8 cellular contexts compared by ENCODE assay signal in the genomic region with DNA sequence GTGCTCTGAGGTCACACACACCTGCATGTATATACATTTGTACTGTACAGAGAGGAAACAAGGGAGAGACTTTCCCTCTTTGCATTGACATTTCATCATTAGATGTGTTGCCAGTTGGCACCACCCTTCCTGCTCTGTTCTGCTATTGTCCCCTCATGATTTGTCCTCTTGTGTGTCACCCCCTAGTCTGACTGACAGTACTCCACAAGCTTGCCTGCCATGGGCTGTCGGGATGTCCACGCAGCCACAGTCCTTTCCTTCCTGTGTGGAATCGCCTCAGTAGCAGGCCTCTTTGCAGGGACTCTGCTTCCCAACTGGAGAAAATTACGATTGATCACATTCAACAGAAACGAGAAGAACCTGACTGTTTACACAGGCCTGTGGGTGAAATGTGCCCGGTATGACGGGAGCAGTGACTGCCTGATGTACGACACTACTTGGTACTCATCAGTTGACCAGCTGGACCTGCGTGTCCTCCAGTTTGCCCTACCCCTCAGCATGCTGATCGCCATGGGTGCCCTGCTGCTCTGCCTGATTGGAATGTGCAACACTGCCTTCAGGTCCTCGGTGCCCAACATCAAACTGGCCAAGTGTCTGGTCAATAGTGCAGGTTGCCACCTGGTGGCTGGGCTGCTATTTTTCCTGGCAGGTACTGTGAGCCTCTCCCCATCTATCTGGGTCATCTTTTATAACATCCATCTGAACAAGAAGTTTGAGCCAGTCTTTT. TPM values are rescaled to one million over a fixed set of nuclear protein-coding genes. Genes with fewer than 3 reads are reported as not detected.
A peak's percentile ranks its signal among the peaks of the same experiment; 100 is the strongest.
DNase-seq lines count a peak whose midpoint lies in the region; ATAC-seq, FAIRE-seq and TF ChIP-seq lines count a peak whose summit lies in the region.

No MANE protein-coding gene starts in this region.

- H3K36me3 ChIP-seq in keratinocyte (ENCODE audit: control insufficient read depth in 2 of 2, extremely low read depth in 1 of 2, insufficient read depth in 2 of 2, low read length in 2 of 2) = peaks cover 14 to 19% of the 10 kb centered on the region in 2 experiments
- H3K36me3 ChIP-seq in CD4-positive, alpha-beta memory T cell (ENCODE audit: insufficient read depth, low read length) = no peaks in the 10 kb centered on the region

- H3K9me3 Mint-ChIP-seq in CD4-positive, alpha-beta memory T cell = no peaks in the 10 kb centered on the region

- no peaks in the 10 kb centered on the region for H3K27me3 ChIP-seq in keratinocyte (ENCODE audit: control insufficient read depth, extremely low read depth, insufficient read depth, low read length)
- no peaks in the 10 kb centered on the region for H3K27me3 ChIP-seq in CD4-positive, alpha-beta memory T cell (ENCODE audit: insufficient read depth, low read length)

- no peaks in the 10 kb centered on the region for H4K20me1 ChIP-seq in keratinocyte (ENCODE audit: control insufficient read depth, extremely low read depth, insufficient read depth, low read length)

- no peak overlapping the region for H3K9ac ChIP-seq in keratinocyte (ENCODE audit: control insufficient read depth, extremely low read depth, insufficient read depth, low read length)

- peaks cover 28% of the 10 kb centered on the region for H3K79me2 ChIP-seq in keratinocyte (ENCODE audit: control insufficient read depth, insufficient read depth, low read length)

- intact Hi-C loops in CD4-positive, alpha-beta memory T cell (cut with micrococcal nuclease) = no loop called here

- dilution Hi-C loops in keratinocyte (cut with MboI; ENCODE audit: extremely low pct_ligation_motif_present, low sequenced_read_pairs) = no loop called here

- peak; percentile 65 for ATAC-seq in HG02885 (IDR thresholded peaks at IDR 0.05; ENCODE audit: poor library complexity, unreplicated experiment)

- DNase-seq in GM12865 (ENCODE audit: low read depth) (peak; percentile 40), keratinocyte (ENCODE audit: low read depth, low spot score) (no peak), foreskin melanocyte (no peak), amygdala (lab: John Stamatoyannopoulos, UW) (no peak)
- peak; percentile 16 for DNase-seq in activated CD4-positive, alpha-beta T cell treated with anti-CD3 and anti-CD28 coated beads, Interleukin-2, amount 50 U/mL, for 1 hour
- DNase-seq in NK-92 treated with Interleukin-12 subunit alpha and Interleukin-12 subunit beta, amount 100 ng/mL, for 24 hours (lab: John Stamatoyannopoulos, UW) = no peak
- no peak for DNase-seq in CD4-positive, alpha-beta memory T cell

- H2AFZ ChIP-seq in keratinocyte (ENCODE audit: control insufficient read depth, low read length) = no peak overlapping the region

- no peaks in the 10 kb centered on the region for H3K9me3 ChIP-seq in keratinocyte (ENCODE audit: control insufficient read depth, low read depth, low read length)
- no peaks in the 10 kb centered on the region for H3K9me3 ChIP-seq in CD4-positive, alpha-beta memory T cell (ENCODE audit: control insufficient read depth in 1 of 2, low read length in 2 of 2)

- peaks cover 4 to 32% of the 10 kb centered on the region in 2 donors for H3K36me3 Mint-ChIP-seq in CD4-positive, alpha-beta memory T cell

- H3K4me1 ChIP-seq in keratinocyte (ENCODE audit: control insufficient read depth, extremely low read depth, insufficient read depth, low read length) = peaks cover 12% of the 10 kb centered on the region
- H3K4me1 ChIP-seq in CD4-positive, alpha-beta memory T cell (ENCODE audit: insufficient read depth, low read length) = no peaks in the 10 kb centered on the region

- no peaks in the 10 kb centered on the region for H3K27me3 Mint-ChIP-seq in CD4-positive, alpha-beta memory T cell

- POLR2A ChIA-PET in CD4-positive, alpha-beta memory T cell (lab: Charles Lee; ENCODE audit: partially characterized antibody) = no interaction called here

- H3K4me3 ChIP-seq in GM12865 (ENCODE audit: low read depth, low read length) = no peak overlapping the region
- H3K4me3 ChIP-seq in keratinocyte (ENCODE audit: control insufficient read depth in 2 of 3, extremely low read depth in 1 of 3, insufficient read depth in 2 of 3, low read depth in 1 of 3, low read length in 3 of 3) = no peak overlapping the region
- H3K4me3 ChIP-seq in CD4-positive, alpha-beta memory T cell (ENCODE audit: low read length in 2 of 2) = no peak overlapping the region

- no peak overlapping the region for H3K4me3 Mint-ChIP-seq in CD4-positive, alpha-beta memory T cell

- CTCF ChIA-PET in CD4-positive, alpha-beta memory T cell (lab: Charles Lee; ENCODE audit: partially characterized antibody) = interaction anchor here (1.3 to 1.8 kb wide), 3 partner anchors 10 to 67 kb away, joined by 4 read pairs; no protein-coding TSS in a partner anchor

- TF ChIP-seq CTCF in GM12865 (IDR thresholded peaks at IDR 0.05; ENCODE audit: insufficient read depth, low read depth, low read length, missing control alignments) = peak; percentile 37
- peak in 2 of 3 experiments; percentile 55 to 75 for TF ChIP-seq CTCF in keratinocyte (optimal IDR thresholded peaks at IDR 0.05 in 1 of 3, IDR thresholded peaks at IDR 0.05 in 1 of 3, conservative IDR thresholded peaks at IDR 0.05 in 1 of 3; ENCODE audit: extremely low read depth in 1 of 3, insufficient read depth in 2 of 3, low read length in 3 of 3)

- H3K4me1 Mint-ChIP-seq in CD4-positive, alpha-beta memory T cell = no peaks in the 10 kb centered on the region

- H3K27ac ChIP-seq in keratinocyte (ENCODE audit: control insufficient read depth, insufficient read depth, low read length) = no peak overlapping the region
- H3K27ac ChIP-seq in CD4-positive, alpha-beta memory T cell (ENCODE audit: low read depth, low read length) = no peak overlapping the region

- H3K9me1 ChIP-seq in keratinocyte (ENCODE audit: control insufficient read depth, extremely low read depth, insufficient read depth, low read length) = no peaks in the 10 kb centered on the region

- FAIRE-seq in keratinocyte (lab: Jason Lieb, UNC) = no peak

- H3K4me2 ChIP-seq in keratinocyte (ENCODE audit: control insufficient read depth, extremely low read depth, insufficient read depth, low read depth, low read length) = no peak overlapping the region

- H3K27ac Mint-ChIP-seq in CD4-positive, alpha-beta memory T cell = peak overlapping the region in 1 of 7 donors; percentile 8

RNA-seq across cellular contexts. Expression of a gene that starts 9.4 kb away (rescaled TPM):
- polyA plus RNA-seq in keratinocyte = 59.5 to 71.5 TPM (median 62.5 TPM) in 3 replicates
- 9.6 TPM for polyA plus RNA-seq in keratinocyte (2011; ENCODE audit: low read depth)
- 21.5 and 33.6 TPM in 2 replicates for polyA plus RNA-seq in keratinocyte (2011; cell fraction: cytosol; rRNA removed)
- polyA plus RNA-seq in keratinocyte (2011; cell fraction: nucleus; rRNA removed) = 129 and 133 TPM in 2 replicates
- polyA plus RNA-seq in keratinocyte (2012; ENCODE audit: low replicate concordance) = 20.2 and 24.6 TPM in 2 replicates
- polyA minus RNA-seq in keratinocyte = 146 to 209 TPM (median 160 TPM) in 3 replicates
- 35.3 TPM for polyA minus RNA-seq in keratinocyte (2011; cell fraction: cytosol; rRNA and poly(A)+ RNA removed)
- 70.4 and 114 TPM in 2 replicates for polyA minus RNA-seq in keratinocyte (2011; cell fraction: nucleus; rRNA and poly(A)+ RNA removed)
- 1 to 10 TPM; 5.7 to 6.1 TPM for total RNA-seq in CD4-positive, alpha-beta memory T cell
- polyA plus RNA-seq in CD4-positive, alpha-beta memory T cell = under 1 TPM in 1 of 2 donors, not detected in 1; 0.29 TPM

RNA-seq across cellular contexts. Expression of a gene that starts 56.8 kb away (rescaled TPM):
- not detected in 3 replicates for polyA plus RNA-seq in keratinocyte
- not detected for polyA plus RNA-seq in keratinocyte (2011; ENCODE audit: low read depth)
- not detected in 2 replicates for polyA plus RNA-seq in keratinocyte (2011; cell fraction: cytosol; rRNA removed)
- not detected in 2 replicates for polyA plus RNA-seq in keratinocyte (2011; cell fraction: nucleus; rRNA removed)
- not detected in 2 replicates for polyA plus RNA-seq in keratinocyte (2012; ENCODE audit: low replicate concordance)
- not detected in 3 replicates for polyA minus RNA-seq in keratinocyte
- not detected for polyA minus RNA-seq in keratinocyte (2011; cell fraction: cytosol; rRNA and poly(A)+ RNA removed)
- polyA minus RNA-seq in keratinocyte (2011; cell fraction: nucleus; rRNA and poly(A)+ RNA removed) = not detected in 2 replicates
- total RNA-seq in CD4-positive, alpha-beta memory T cell = not detected
- not detected for polyA plus RNA-seq in CD4-positive, alpha-beta memory T cell

Comparison
In these comparisons a context has a peak if more than half of its experiments do, and no peak if none do; other contexts are left out.
1. DNase-seq: peak in GM12865 (single experiment) and activated CD4-positive, alpha-beta T cell treated with anti-CD3 and anti-CD28 coated beads, Interleukin-2, amount 50 U/mL, for 1 hour (single experiment); none in keratinocyte (single experiment), foreskin melanocyte (single experiment), NK-92 treated with Interleukin-12 subunit alpha and Interleukin-12 subunit beta, amount 100 ng/mL, for 24 hours (single experiment), amygdala (0 of 56) and CD4-positive, alpha-beta memory T cell (0 of 5).
2. RNA of a gene that starts 9.4 kb away (polyA plus RNA-seq): 9.6 to 133 TPM in keratinocyte; 0.29 TPM in CD4-positive, alpha-beta memory T cell; every median in the first group is over 4 times any median in the second.